28 cellular contexts compared by ENCODE assay signal in the genomic region with DNA sequence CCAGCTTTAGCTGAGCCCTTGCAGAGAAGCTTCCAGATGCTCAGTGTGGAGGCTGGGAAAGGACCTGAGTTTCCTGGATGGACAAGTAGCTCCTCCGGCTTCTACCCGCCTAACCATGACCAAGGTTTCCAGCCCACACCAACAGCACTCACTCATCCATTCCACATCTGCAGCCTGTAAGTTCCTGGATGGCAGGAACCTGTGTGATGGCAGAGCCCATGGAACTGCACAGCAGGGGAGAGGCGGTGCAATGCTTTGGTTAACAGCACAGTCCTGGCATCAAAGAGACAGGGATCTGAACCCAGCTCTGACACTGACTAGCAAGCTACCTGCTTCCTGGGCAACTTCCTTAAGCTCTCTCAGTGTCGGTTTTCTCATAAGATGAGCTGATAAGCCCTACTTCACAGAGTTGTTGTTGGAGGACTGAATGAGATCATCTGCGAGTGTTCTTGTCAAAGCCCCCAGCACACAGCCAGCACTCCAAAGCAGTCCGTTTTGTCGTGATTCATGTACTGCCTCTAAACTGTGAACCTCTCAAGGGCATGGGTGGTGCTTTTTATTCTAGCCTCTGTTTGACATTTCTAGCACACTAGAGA. TPM values are rescaled to one million over a fixed set of nuclear protein-coding genes. Genes with fewer than 3 reads are reported as not detected.
DNase-seq lines count a peak whose midpoint lies in the region; ATAC-seq and FAIRE-seq lines count a peak whose summit lies in the region.
"Had no signal": no experiment of that assay in that cellular context is flagged by ENCODE, and none has a peak within 500 bp of the region (broad histone marks: within the 10 kb centered on the region; RNA-seq: fewer than 3 reads in every experiment).

No MANE protein-coding gene starts in this region.

- no CpG with 5 or more reads among the region's 7 CpGs for WGBS in neuronal stem cell (ENCODE audit: extremely low coverage in 2 of 2, insufficient read length in 2 of 2, insufficient replicate concordance in 1 of 2), 2 donors

- CTCF ChIA-PET in activated naive CD4-positive, alpha-beta T cell treated with anti-CD3 and anti-CD28 coated beads for 36 hours (lab: Charles Lee): interaction anchor here (0.8 to 4.9 kb wide), 6 partner anchors 9 to 188 kb away, joined by 4 to 24 read pairs (median 4); no protein-coding TSS in a partner anchor

- no peak for FAIRE-seq in frontal cortex (lab: Jason Lieb, UNC)
- FAIRE-seq: colon, keratinocyte had no signal

- H3K27me3 ChIP-seq in neuronal stem cell (ENCODE audit: control insufficient read depth in 3 of 3, insufficient read depth in 3 of 3, low read depth in 1 of 3, low read length in 3 of 3): peaks cover 0 to 15% (median 0%) of the 10 kb centered on the region in 3 experiments
- H3K27me3 ChIP-seq: gastrocnemius medialis had no signal

- intact Hi-C loops in activated naive CD4-positive, alpha-beta T cell treated with anti-CD3 and anti-CD28 coated beads for 36 hours (cut with micrococcal nuclease): no loop called here

- peak overlapping the region; percentile 62 for H2BK120ac ChIP-seq in neuronal stem cell (ENCODE audit: low read depth, low read length)

- no peak overlapping the region for H3K23ac ChIP-seq in neuronal stem cell (ENCODE audit: low read depth, low read length, poor library complexity)

- H2AK5ac ChIP-seq in neuronal stem cell (ENCODE audit: low read depth, low read length): peak overlapping the region; percentile 47

- H3K36me3 Mint-ChIP-seq in activated naive CD4-positive, alpha-beta T cell treated with anti-CD3 and anti-CD28 coated beads for 36 hours (ENCODE audit: low read depth): no peaks in the 10 kb centered on the region
- no peaks in the 10 kb centered on the region for H3K36me3 Mint-ChIP-seq in activated naive CD4-positive, alpha-beta T cell treated with anti-CD3 and anti-CD28 coated beads, Interleukin-2, amount 50 U/mL, for 24 hours
- H3K36me3 Mint-ChIP-seq: brain; stimulated activated effector memory CD8-positive, alpha-beta T cell treated with anti-CD3 and anti-CD28 coated beads, Interleukin-12 subunit alpha, Interleukin-12 subunit beta, amount 100 ng/mL, for 72 hours had no signal

- no peak overlapping the region for H3K4ac ChIP-seq in neuronal stem cell (ENCODE audit: low read length)

- peak overlapping the region; percentile 13 for H3K4me3 ChIP-seq in Jurkat, Clone E6-1 (ENCODE audit: low read length)
- H3K4me3 ChIP-seq in neuronal stem cell (ENCODE audit: low read length in 2 of 2): no peak overlapping the region
- H3K4me3 ChIP-seq: esophagus muscularis mucosa, gastrocnemius medialis, HAP-1, lung, skin epidermis, thoracic aorta had no signal

- H2BK5ac ChIP-seq in neuronal stem cell (ENCODE audit: low read length): no peak overlapping the region

- no peak overlapping the region for H3K27ac Mint-ChIP-seq in activated naive CD4-positive, alpha-beta T cell treated with anti-CD3 and anti-CD28 coated beads for 36 hours
- H3K27ac Mint-ChIP-seq in activated naive CD4-positive, alpha-beta T cell treated with anti-CD3 and anti-CD28 coated beads, Interleukin-2, amount 50 U/mL, for 24 hours: no peak overlapping the region
- H3K27ac Mint-ChIP-seq: effector memory CD8-positive, alpha-beta T cell; stimulated activated effector memory CD8-positive, alpha-beta T cell treated with anti-CD3 and anti-CD28 coated beads, Interleukin-12 subunit alpha, Interleukin-12 subunit beta, amount 100 ng/mL, for 72 hours had no signal

- H2BK15ac ChIP-seq in neuronal stem cell (ENCODE audit: low read length): no peak overlapping the region

- no peak overlapping the region for H3K14ac ChIP-seq in neuronal stem cell (ENCODE audit: low read length)

- H3K4me3 Mint-ChIP-seq in activated naive CD4-positive, alpha-beta T cell treated with anti-CD3 and anti-CD28 coated beads for 36 hours: no peak overlapping the region
- H3K4me3 Mint-ChIP-seq in activated naive CD4-positive, alpha-beta T cell treated with anti-CD3 and anti-CD28 coated beads, Interleukin-2, amount 50 U/mL, for 24 hours: peak overlapping the region; percentile 36
- H3K4me3 Mint-ChIP-seq: brain; effector memory CD8-positive, alpha-beta T cell; stimulated activated effector memory CD8-positive, alpha-beta T cell treated with anti-CD3 and anti-CD28 coated beads, Interleukin-12 subunit alpha, Interleukin-12 subunit beta, amount 100 ng/mL, for 72 hours had no signal

- no peak overlapping the region for H2AFZ ChIP-seq in neuronal stem cell (ENCODE audit: low read length)

- H3K79me1 ChIP-seq in neuronal stem cell (ENCODE audit: low read depth, low read length): no peaks in the 10 kb centered on the region

- no peaks in the 10 kb centered on the region for H3K36me3 ChIP-seq in neuronal stem cell (replicated peaks in 1 of 2; ENCODE audit: control insufficient read depth in 2 of 2, insufficient read depth in 2 of 2, low read length in 2 of 2)
- H3K36me3 ChIP-seq: esophagus muscularis mucosa, gastrocnemius medialis, HAP-1, thoracic aorta had no signal

- peak overlapping the region; percentile 0 for H3K18ac ChIP-seq in neuronal stem cell (ENCODE audit: low read length)

- H4K8ac ChIP-seq in neuronal stem cell (ENCODE audit: low read depth, low read length): no peak overlapping the region

- peaks cover 23% of the 10 kb centered on the region for H3K4me1 Mint-ChIP-seq in activated naive CD4-positive, alpha-beta T cell treated with anti-CD3 and anti-CD28 coated beads for 36 hours (ENCODE audit: low read depth)
- H3K4me1 Mint-ChIP-seq in activated naive CD4-positive, alpha-beta T cell treated with anti-CD3 and anti-CD28 coated beads, Interleukin-2, amount 50 U/mL, for 24 hours: peaks cover 20% of the 10 kb centered on the region

- no peaks in the 10 kb centered on the region for H3K9me3 Mint-ChIP-seq in activated naive CD4-positive, alpha-beta T cell treated with anti-CD3 and anti-CD28 coated beads for 36 hours
- H3K9me3 Mint-ChIP-seq in activated naive CD4-positive, alpha-beta T cell treated with anti-CD3 and anti-CD28 coated beads, Interleukin-2, amount 50 U/mL, for 24 hours: no peaks in the 10 kb centered on the region
- H3K9me3 Mint-ChIP-seq: brain; effector memory CD8-positive, alpha-beta T cell; stimulated activated effector memory CD8-positive, alpha-beta T cell treated with anti-CD3 and anti-CD28 coated beads, Interleukin-12 subunit alpha, Interleukin-12 subunit beta, amount 100 ng/mL, for 72 hours had no signal

- no peak overlapping the region for H3K27ac ChIP-seq in neuronal stem cell (replicated peaks; ENCODE audit: low read length)
- H3K27ac ChIP-seq: esophagus muscularis mucosa, gastrocnemius medialis, skin epidermis, thoracic aorta had no signal

- peaks cover 7 to 10% of the 10 kb centered on the region in 2 donors for H3K4me1 ChIP-seq in neuronal stem cell (ENCODE audit: control insufficient read depth in 2 of 2, insufficient read depth in 1 of 2, low read depth in 1 of 2, low read length in 2 of 2)
- H3K4me1 ChIP-seq: esophagus muscularis mucosa, gastrocnemius medialis, HAP-1 had no signal

- ATAC-seq in GM21360 (IDR thresholded peaks at IDR 0.05; ENCODE audit: unreplicated experiment) (no peak), HG03521 (IDR thresholded peaks at IDR 0.05; ENCODE audit: unreplicated experiment) (no peak)
- ATAC-seq: activated CD4-positive, CD25-positive, alpha-beta regulatory T cell treated with anti-CD3 and anti-CD28 coated beads, Interleukin-2, amount 50 U/mL, for 24 hours; effector memory CD8-positive, alpha-beta T cell; gastrocnemius medialis; stimulated activated effector memory CD8-positive, alpha-beta T cell treated with anti-CD3 and anti-CD28 coated beads, Interleukin-12 subunit alpha, Interleukin-12 subunit beta, amount 100 ng/mL, for 72 hours had no signal

- no peak overlapping the region for H4K91ac ChIP-seq in neuronal stem cell (ENCODE audit: low read depth, low read length, poor library complexity)

- H3K9ac ChIP-seq in neuronal stem cell (ENCODE audit: low read depth, low read length, poor library complexity): no peak overlapping the region

- no peaks in the 10 kb centered on the region for H3K9me3 ChIP-seq in neuronal stem cell (replicated peaks in 1 of 2; ENCODE audit: control insufficient read depth in 2 of 2, insufficient read depth in 1 of 2, low read depth in 1 of 2, low read length in 2 of 2)
- H3K9me3 ChIP-seq: esophagus muscularis mucosa, gastrocnemius medialis, HAP-1, thoracic aorta had no signal

- no peak overlapping the region for H3K4me2 ChIP-seq in neuronal stem cell (ENCODE audit: insufficient read depth, low read length, poor library complexity, severe bottlenecking)

- no peak overlapping the region for H2BK12ac ChIP-seq in neuronal stem cell (ENCODE audit: low read length)

- peak; percentile 17 for DNase-seq in activated naive CD4-positive, alpha-beta T cell treated with anti-CD3 and anti-CD28 coated beads for 36 hours
- DNase-seq in activated naive CD4-positive, alpha-beta T cell treated with Interleukin-2 at 50 U/mL for 16 hours: no peak
- DNase-seq in Jurkat, Clone E6-1 (ENCODE audit: low read depth, low spot score): peak; percentile 94
- DNase-seq in neuronal stem cell (ENCODE audit: low spot score): no peak
- no peak for DNase-seq in frontal cortex (ENCODE audit: low spot score in 2 of 2)
- DNase-seq: C1 segment of cervical spinal cord; effector memory CD8-positive, alpha-beta T cell; gastrocnemius medialis; NCI-H1105 treated with DMSO at 0.1 percent for 48 hours; NCI-H2029 treated with DMSO at 0.1 percent for 48 hours; NCI-H345; NCI-H774; Right ventricle myocardium superior; stimulated activated CD4-positive, alpha-beta T cell treated with anti-CD3 and anti-CD28 coated beads, Interleukin-2, amount 100 ng/mL, for 24 hours had no signal

- H3K27me3 Mint-ChIP-seq in activated naive CD4-positive, alpha-beta T cell treated with anti-CD3 and anti-CD28 coated beads for 36 hours (ENCODE audit: low read depth): no peaks in the 10 kb centered on the region
- H3K27me3 Mint-ChIP-seq in activated naive CD4-positive, alpha-beta T cell treated with anti-CD3 and anti-CD28 coated beads, Interleukin-2, amount 50 U/mL, for 24 hours: no peaks in the 10 kb centered on the region

RNA-seq across cellular contexts. Expression of a gene that starts 41.6 kb away (rescaled TPM):
- total RNA-seq in activated naive CD4-positive, alpha-beta T cell treated with anti-CD3 and anti-CD28 coated beads for 36 hours: under 1 TPM; 0.45 to 0.52 TPM
- polyA plus RNA-seq in Jurkat, Clone E6-1 (2012; ENCODE audit: insufficient read depth, insufficient read length): 0.73 TPM
- 0.54 TPM for polyA plus RNA-seq in neuronal stem cell (2013, experiment 1 of 2)
- polyA plus RNA-seq in neuronal stem cell (2013, experiment 2 of 2): 0.60 TPM
- 1.6 TPM for total RNA-seq in frontal cortex
- total RNA-seq: Right ventricle myocardium superior had no signal
- polyA plus RNA-seq: AG04450, keratinocyte had no signal

Comparison
In these comparisons a context has a peak if more than half of its experiments do, and no peak if none do; other contexts are left out.
1. DNase-seq: peak in activated naive CD4-positive, alpha-beta T cell treated with anti-CD3 and anti-CD28 coated beads for 36 hours (single experiment) and Jurkat, Clone E6-1 (single experiment); none in activated naive CD4-positive, alpha-beta T cell treated with Interleukin-2 at 50 U/mL for 16 hours (single experiment), neuronal stem cell (single experiment) and frontal cortex (0 of 2).